11 cellular contexts compared by ENCODE assay signal in the genomic region with DNA sequence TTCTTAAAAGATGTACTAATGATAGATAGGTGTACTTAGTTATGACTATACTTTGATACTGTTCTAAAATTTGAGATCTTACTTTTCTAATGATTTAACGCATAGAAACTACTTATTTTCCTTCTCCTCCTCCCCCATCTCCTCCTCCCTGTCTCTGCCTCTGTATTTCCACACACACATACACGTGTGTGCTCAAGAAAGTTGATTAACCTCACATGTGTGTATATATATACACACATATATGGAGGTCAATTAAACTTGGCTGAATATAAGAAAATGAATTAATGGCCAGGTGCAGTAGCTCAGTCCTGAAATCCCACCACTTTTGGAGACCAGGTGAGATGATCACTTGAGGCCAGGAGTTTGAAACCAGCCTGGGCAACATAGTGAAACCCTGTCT.
"Had no signal": no experiment of that assay in that cellular context is flagged by ENCODE, and none has a peak within 500 bp of the region (broad histone marks: within the 10 kb centered on the region; RNA-seq: fewer than 3 reads in every experiment).

No MANE protein-coding gene starts in this region.

- H3K4me2 ChIP-seq: GM23338 had no signal

- H3K9ac ChIP-seq: GM23248 had no signal

- ATAC-seq: GM23338, HCT116 had no signal

- H3K27ac ChIP-seq: GM23248 had no signal

- H3K36me3 ChIP-seq: HAP-1 had no signal

- H2AFZ ChIP-seq: GM23248, GM23338 had no signal

- FAIRE-seq: H1, H54 had no signal

- H3K9me3 ChIP-seq: HAP-1 had no signal

- DNase-seq: GM23248, GOT3, H7, H9, HCEC 1CT, HFFc6 had no signal

- H3K4me3 ChIP-seq: GM23248, GM23338, HAP-1 had no signal
